ENCODE assay signal across 2 cellular contexts in genomic region chr12:57618431-57618830, GRCh38. TPM values are rescaled to one million over a fixed set of nuclear protein-coding genes. Genes with fewer than 3 reads are reported as not detected.
"Had no signal": no experiment of that assay in that cellular context is flagged by ENCODE, and none has a peak within 500 bp of the region (broad histone marks: within the 10 kb centered on the region; RNA-seq: fewer than 3 reads in every experiment).

No MANE protein-coding gene starts in this region.

RNA-seq across cellular contexts. Expression of gene B4GALNT1, which starts 14.6 kb away (rescaled TPM):
- total RNA-seq: bronchial epithelial cell, cardiac muscle cell had no signal
